ENCODE assay signal across 1 cellular context in genomic region chr12:12804011-12804410, GRCh38.
TF ChIP-seq lines count a peak whose summit lies in the region.

No MANE protein-coding gene starts in this region.

TF ChIP-seq in HepG2, 621 proteins besides CTCF, POLR2A, EP300 and RAD21:
- TF ChIP-seq KAT8 (CRISPR knock-in tag; IDR thresholded peaks at IDR 0.05) (no peak), ELF3 (CRISPR knock-in tag; IDR thresholded peaks at IDR 0.05) (peak; percentile 58), ZNF230 (CRISPR knock-in tag; IDR thresholded peaks at IDR 0.05) (no peak), DRAP1 (CRISPR knock-in tag; IDR thresholded peaks at IDR 0.05) (no peak), RBFOX2 (IDR thresholded peaks at IDR 0.05; ENCODE audit: low read depth, low read length) (no peak), ARID5B (CRISPR knock-in tag; IDR thresholded peaks at IDR 0.05) (peak; percentile 27; the same call in 1 of the 2 replicates), RARA (CRISPR knock-in tag; IDR thresholded peaks at IDR 0.05) (peak; percentile 70)
